In genomic region chr12:109804820-109805761, GRCh38 we compare ENCODE assay signal across 1 cellular context.
TF ChIP-seq lines count a peak whose summit lies in the region.

No MANE protein-coding gene starts in this region.

TF ChIP-seq in HCT116, 20 proteins besides CTCF, POLR2A, EP300 and RAD21 (continued from another document):
- no peak for TF ChIP-seq REST (IDR thresholded peaks at IDR 0.05; ENCODE audit: low read depth)
- TF ChIP-seq EGR1 (IDR thresholded peaks at IDR 0.05; ENCODE audit: low read depth) = no peak
- TF ChIP-seq JUND (IDR thresholded peaks at IDR 0.05) = no peak
- no peak for TF ChIP-seq ZNF274 (IDR thresholded peaks at IDR 0.05; ENCODE audit: low read depth, low read length)
- no peak for TF ChIP-seq ATF3 (IDR thresholded peaks at IDR 0.05)
- TF ChIP-seq SRF (IDR thresholded peaks at IDR 0.05; ENCODE audit: low read depth) = no peak
- TF ChIP-seq SIN3A (IDR thresholded peaks at IDR 0.05; ENCODE audit: low read depth) = no peak
- no peak for TF ChIP-seq ZBTB33 (IDR thresholded peaks at IDR 0.05; ENCODE audit: extremely low read depth, insufficient replicate concordance, low read length)
- TF ChIP-seq CEBPB (IDR thresholded peaks at IDR 0.05; ENCODE audit: low read depth) = no peak
- TF ChIP-seq ZFX (IDR thresholded peaks at IDR 0.05) = no peak
